In the genomic region with DNA sequence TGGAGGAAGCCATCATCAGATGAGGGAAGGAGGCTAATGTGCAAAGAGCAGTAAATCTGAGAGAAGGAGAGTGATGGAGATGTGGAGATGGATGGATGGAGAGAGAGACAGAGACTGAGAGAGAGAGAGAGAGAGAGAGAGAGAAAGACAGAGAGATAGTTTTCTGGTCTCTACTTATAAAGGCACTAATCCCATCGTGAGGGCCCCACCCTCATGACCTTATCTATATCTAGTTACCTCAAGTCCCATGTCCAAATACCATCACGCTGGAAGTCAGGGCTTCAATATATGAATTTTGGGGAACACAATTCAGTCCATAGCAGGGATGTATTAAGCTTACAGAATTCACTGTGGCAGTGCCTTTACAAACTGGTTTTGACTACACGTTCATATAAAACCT, we compare ENCODE assay signal across 41 cellular contexts. TPM values are rescaled to one million over a fixed set of nuclear protein-coding genes. Genes with fewer than 3 reads are reported as not detected.
"Had no signal": no experiment of that assay in that cellular context is flagged by ENCODE, and none has a peak within 500 bp of the region (broad histone marks: within the 10 kb centered on the region; RNA-seq: fewer than 3 reads in every experiment).

No MANE protein-coding gene starts in this region.

- H3K27me3 ChIP-seq: adrenal gland, ascending aorta, body of pancreas, breast epithelium, cardiac muscle cell had no signal

- H3K9me3 Mint-ChIP-seq: activated T-helper 1 cell treated with anti-CD3 and anti-CD28 coated beads, Interleukin-12 subunit alpha, Interleukin-12 subunit beta, Interleukin-2, Interleukin-4 antibody, amounts not matched to agents 30 ng/mL and 10 ng/mL and 1 ng/mL, durations not matched to agents 14 hours and 24 hours and 36 hours had no signal

- H3K36me3 Mint-ChIP-seq: activated naive CD4-positive, alpha-beta T cell treated with anti-CD3 and anti-CD28 coated beads, Interleukin-2, amount 50 U/mL, for 72 hours; activated naive CD8-positive, alpha-beta T cell; activated naive CD8-positive, alpha-beta T cell treated with anti-CD3 and anti-CD28 coated beads for 36 hours; activated naive CD8-positive, alpha-beta T cell treated with anti-CD3 and anti-CD28 coated beads, Interleukin-2, amount 10 ng/mL, durations not matched to agents 7 days and 5 days; brain had no signal

- H3K4me1 Mint-ChIP-seq: activated naive CD4-positive, alpha-beta T cell treated with anti-CD3 and anti-CD28 coated beads, Interleukin-2, amount 50 U/mL, for 24 hours; activated naive CD8-positive, alpha-beta T cell treated with anti-CD3 and anti-CD28 coated beads for 36 hours; activated naive CD8-positive, alpha-beta T cell treated with anti-CD3 and anti-CD28 coated beads, Interleukin-2, amount 10 ng/mL, durations not matched to agents 7 days and 5 days; activated naive CD8-positive, alpha-beta T cell treated with anti-CD3 and anti-CD28 coated beads, Interleukin-2, amount 50 U/mL, for 24 hours; activated T-helper 17 cell treated with anti-CD3 and anti-CD28 coated beads, Interleukin-2, amount 50 U/mL, for 72 hours; brain; central memory CD8-positive, alpha-beta T cell had no signal

- H3K4me1 ChIP-seq: adrenal gland, ascending aorta, body of pancreas, breast epithelium had no signal

- H3K27ac Mint-ChIP-seq: activated naive CD4-positive, alpha-beta T cell treated with anti-CD3 and anti-CD28 coated beads for 36 hours; activated naive CD4-positive, alpha-beta T cell treated with anti-CD3 and anti-CD28 coated beads, Interleukin-2, amount 50 U/mL, for 24 hours; activated naive CD4-positive, alpha-beta T cell treated with anti-CD3 and anti-CD28 coated beads, Interleukin-2, amount 50 U/mL, for 72 hours; activated naive CD8-positive, alpha-beta T cell; activated naive CD8-positive, alpha-beta T cell treated with anti-CD3 and anti-CD28 coated beads for 36 hours; activated naive CD8-positive, alpha-beta T cell treated with anti-CD3 and anti-CD28 coated beads, Interleukin-2, amount 10 ng/mL, durations not matched to agents 7 days and 5 days; activated naive CD8-positive, alpha-beta T cell treated with anti-CD3 and anti-CD28 coated beads, Interleukin-2, amount 50 U/mL, for 24 hours; activated T-cell treated with anti-CD3 and anti-CD28 coated beads, Interleukin-2, amount 50 U/mL, for 24 hours; activated T-cell treated with anti-CD3 and anti-CD28 coated beads, Interleukin-2, amount 50 U/mL, for 72 hours; activated T-helper 1 cell treated with anti-CD3 and anti-CD28 coated beads, Interleukin-12 subunit alpha, Interleukin-12 subunit beta, Interleukin-2, Interleukin-4 antibody, amounts not matched to agents 30 ng/mL and 10 ng/mL and 1 ng/mL, durations not matched to agents 14 hours and 24 hours and 36 hours; activated T-helper 17 cell treated with anti-CD3 and anti-CD28 coated beads, Interleukin-2, amount 50 U/mL, for 72 hours; activated T-helper 2 cell treated with anti-CD3 and anti-CD28 coated beads, Interferon-gamma antibody, Interleukin-2, Interleukin-4, amounts not matched to agents 10 μg/mL and 5 μg/mL and 100 μg/mL, durations not matched to agents 14 hours and 24 hours and 36 hours; brain had no signal

- H3K36me3 ChIP-seq: adrenal gland, ascending aorta, brain microvascular endothelial cell, breast epithelium, cardiac muscle cell had no signal

- H3K27me3 Mint-ChIP-seq: brain had no signal

- H3K9me3 ChIP-seq: adrenal gland, ascending aorta, body of pancreas had no signal

- H3K4me3 Mint-ChIP-seq: activated naive CD4-positive, alpha-beta T cell treated with anti-CD3 and anti-CD28 coated beads for 36 hours; activated naive CD4-positive, alpha-beta T cell treated with anti-CD3 and anti-CD28 coated beads, Interleukin-2, amount 50 U/mL, for 24 hours; activated naive CD8-positive, alpha-beta T cell; activated naive CD8-positive, alpha-beta T cell treated with anti-CD3 and anti-CD28 coated beads for 36 hours; activated naive CD8-positive, alpha-beta T cell treated with anti-CD3 and anti-CD28 coated beads, Interleukin-2, amount 10 ng/mL, durations not matched to agents 7 days and 5 days; activated naive CD8-positive, alpha-beta T cell treated with anti-CD3 and anti-CD28 coated beads, Interleukin-2, amount 50 U/mL, for 24 hours; activated T-cell treated with anti-CD3 and anti-CD28 coated beads, Interleukin-2, amount 50 U/mL, for 24 hours; activated T-cell treated with anti-CD3 and anti-CD28 coated beads, Interleukin-2, amount 50 U/mL, for 4 hours; activated T-cell treated with anti-CD3 and anti-CD28 coated beads, Interleukin-2, amount 50 U/mL, for 72 hours; activated T-helper 1 cell treated with anti-CD3 and anti-CD28 coated beads, Interleukin-12 subunit alpha, Interleukin-12 subunit beta, Interleukin-2, Interleukin-4 antibody, amounts not matched to agents 30 ng/mL and 10 ng/mL and 1 ng/mL, durations not matched to agents 14 hours and 24 hours and 36 hours; activated T-helper 17 cell treated with anti-CD3 and anti-CD28 coated beads, Interleukin-2, amount 50 U/mL, for 72 hours; brain; central memory CD8-positive, alpha-beta T cell had no signal

- ATAC-seq: activated naive CD4-positive, alpha-beta T cell treated with anti-CD3 and anti-CD28 coated beads, Interleukin-2, amount 50 U/mL, for 72 hours; activated naive CD8-positive, alpha-beta T cell treated with anti-CD3 and anti-CD28 coated beads, Interleukin-2, amount 50 U/mL, for 24 hours; activated T-cell treated with anti-CD3 and anti-CD28 coated beads, Interleukin-2, amount 50 U/mL, for 4 hours; activated T-cell treated with anti-CD3 and anti-CD28 coated beads, Interleukin-2, amount 50 U/mL, for 72 hours; activated T-helper 17 cell treated with anti-CD3 and anti-CD28 coated beads, Interleukin-2, amount 50 U/mL, for 72 hours; body of pancreas had no signal

- DNase-seq: activated effector memory CD4-positive, alpha-beta T cell treated with anti-CD3 and anti-CD28 coated beads, Interleukin-2, amount 50 U/mL, for 16 hours; activated effector memory CD4-positive, alpha-beta T cell treated with Interleukin-2 at 50 U/mL for 16 hours; activated gamma-delta T cell; activated gamma-delta T cell treated with Interleukin-2 at 50 U/mL for 16 hours; activated naive CD4-positive, alpha-beta T cell; activated naive CD4-positive, alpha-beta T cell treated with anti-CD3 and anti-CD28 coated beads for 36 hours; activated naive CD4-positive, alpha-beta T cell treated with anti-CD3 and anti-CD28 coated beads, Interleukin-2, amount 50 U/mL, for 16 hours; activated naive CD8-positive, alpha-beta T cell treated with anti-CD3 and anti-CD28 coated beads for 36 hours; activated naive CD8-positive, alpha-beta T cell treated with anti-CD3 and anti-CD28 coated beads, Interleukin-2, amount 10 ng/mL, durations not matched to agents 7 days and 5 days; activated naive CD8-positive, alpha-beta T cell treated with anti-CD3 and anti-CD28 coated beads, Interleukin-2, amount 50 U/mL, for 24 hours; activated T-cell treated with anti-CD3 and anti-CD28 coated beads, Interleukin-2, amount 50 U/mL, for 1 hour; activated T-cell treated with anti-CD3 and anti-CD28 coated beads, Interleukin-2, amount 50 U/mL, for 24 hours; activated T-cell treated with anti-CD3 and anti-CD28 coated beads, Interleukin-2, amount 50 U/mL, for 4 hours; activated T-cell treated with anti-CD3 and anti-CD28 coated beads, Interleukin-2, amount 50 U/mL, for 48 hours; activated T-cell treated with anti-CD3 and anti-CD28 coated beads, Interleukin-2, amount 50 U/mL, for 72 hours; adrenal gland; amniotic stem cell; amygdala; anterior cingulate cortex; aorta; body of pancreas; brain microvascular endothelial cell; caudate nucleus; central memory CD4-positive, alpha-beta T cell; cerebellar nuclear complex had no signal

- H3K27ac ChIP-seq: adrenal gland, ascending aorta, body of pancreas, brain microvascular endothelial cell, breast epithelium, cardiac muscle cell had no signal

- H3K4me3 ChIP-seq: adrenal gland, ascending aorta, body of pancreas, breast epithelium, cardiac muscle cell had no signal

- FAIRE-seq: astrocyte, bronchial epithelial cell had no signal

RNA-seq across cellular contexts. Expression of a gene that starts 21.2 kb away (rescaled TPM):
- total RNA-seq: activated naive CD4-positive, alpha-beta T cell treated with anti-CD3 and anti-CD28 coated beads for 36 hours; activated naive CD4-positive, alpha-beta T cell treated with anti-CD3 and anti-CD28 coated beads, Interleukin-2, amount 50 U/mL, for 72 hours; activated naive CD8-positive, alpha-beta T cell treated with anti-CD3 and anti-CD28 coated beads for 36 hours; activated naive CD8-positive, alpha-beta T cell treated with anti-CD3 and anti-CD28 coated beads, Interleukin-2, amount 10 ng/mL, durations not matched to agents 7 days and 5 days; activated T-cell treated with anti-CD3 and anti-CD28 coated beads, Interleukin-2, amount 50 U/mL, for 4 hours; activated T-cell treated with anti-CD3 and anti-CD28 coated beads, Interleukin-2, amount 50 U/mL, for 72 hours; activated T-helper 1 cell treated with anti-CD3 and anti-CD28 coated beads, Interleukin-12 subunit alpha, Interleukin-12 subunit beta, Interleukin-2, Interleukin-4 antibody, amounts not matched to agents 30 ng/mL and 10 ng/mL and 1 ng/mL, durations not matched to agents 14 hours and 24 hours and 36 hours; activated T-helper 17 cell treated with anti-CD3 and anti-CD28 coated beads, Interleukin-2, amount 50 U/mL, for 72 hours; activated T-helper 2 cell treated with anti-CD3 and anti-CD28 coated beads, Interferon-gamma antibody, Interleukin-2, Interleukin-4, amounts not matched to agents 10 μg/mL and 5 μg/mL and 100 μg/mL, durations not matched to agents 14 hours and 24 hours and 36 hours; adrenal gland; aorta; ascending aorta; astrocyte; body of pancreas; cardiac muscle cell; cardiac septum; cerebellum; chondrocyte had no signal
- polyA plus RNA-seq: aorta, cardiac muscle cell had no signal
